In genomic region chr10:80462277-80462985, GRCh38 we compare ENCODE assay signal across 8 cellular contexts. TPM values are rescaled to one million over a fixed set of nuclear protein-coding genes. Genes with fewer than 3 reads are reported as not detected.
DNase-seq lines count a peak whose midpoint lies in the region; ATAC-seq and TF ChIP-seq lines count a peak whose summit lies in the region.

No MANE protein-coding gene starts in this region.

- peak overlapping the region; percentile 99 for H3K4me3 Mint-ChIP-seq in CD8-positive, alpha-beta T cell
- no peak overlapping the region for H3K4me3 Mint-ChIP-seq in WTC11

- no peak for TF ChIP-seq POLR2A in prostate gland (IDR thresholded peaks at IDR 0.05)

- no peak for TF ChIP-seq CTCF in CD8-positive, alpha-beta T cell (IDR thresholded peaks at IDR 0.05)
- TF ChIP-seq CTCF in WTC11 (IDR thresholded peaks at IDR 0.05) (no peak), fibroblast of villous mesenchyme (IDR thresholded peaks at IDR 0.05; ENCODE audit: insufficient read depth, low read depth, low read length) (no peak), prostate gland (IDR thresholded peaks at IDR 0.05) (no peak)

- intact Hi-C loops in CD8-positive, alpha-beta T cell (cut with DNase I, micrococcal nuclease), result no loop called here
- intact Hi-C loops in prostate gland (cut with DNase I), result no loop called here

- peaks cover 99% of the 10 kb centered on the region for H3K4me1 ChIP-seq in CD8-positive, alpha-beta T cell (ENCODE audit: insufficient read depth, low read length)
- H3K4me1 ChIP-seq in prostate gland (replicated peaks), result peaks cover 82% of the 10 kb centered on the region

- no peaks in the 10 kb centered on the region for H3K36me3 ChIP-seq in CD8-positive, alpha-beta T cell (ENCODE audit: insufficient read depth, low read length)
- H3K36me3 ChIP-seq in prostate gland, result no peaks in the 10 kb centered on the region

- no peaks in the 10 kb centered on the region for H3K9me3 ChIP-seq in CD8-positive, alpha-beta T cell (ENCODE audit: low read length)
- no peaks in the 10 kb centered on the region for H3K9me3 ChIP-seq in prostate gland

- peaks cover 96% of the 10 kb centered on the region for H3K4me1 Mint-ChIP-seq in CD8-positive, alpha-beta T cell (ENCODE audit: low read depth)
- H3K4me1 Mint-ChIP-seq in WTC11, result peaks cover 99% of the 10 kb centered on the region

- H3K27ac ChIP-seq in CD8-positive, alpha-beta T cell (ENCODE audit: low read depth, low read length), result peak overlapping the region; percentile 22
- peak overlapping the region; percentile 78 to 85 for H3K27ac ChIP-seq in prostate gland

- 49% methylated on average over 8 of the region's 8 CpGs for WGBS in prostate gland

- H3K27me3 ChIP-seq in CD8-positive, alpha-beta T cell (ENCODE audit: insufficient read depth, low read length), result no peaks in the 10 kb centered on the region
- H3K27me3 ChIP-seq in prostate gland (replicated peaks; ENCODE audit: insufficient read depth), result no peaks in the 10 kb centered on the region

- CTCF ChIA-PET in CD8-positive, alpha-beta T cell (lab: Charles Lee), result interaction anchor here (0.9 to 21.9 kb wide), 6 partner anchors 10 to 48 kb away, joined by 3 to 404 read pairs (median 116); partner anchors contain the start of gene TSPAN14
- CTCF ChIA-PET in WTC11 (lab: Charles Lee), result interaction anchor here (1.1 to 34.2 kb wide), 3 partner anchors 44 to 202 kb away, joined by 3 to 802 read pairs (median 6); no protein-coding TSS in a partner anchor

- POLR2A ChIA-PET in CD8-positive, alpha-beta T cell (lab: Charles Lee), result interaction anchor here (0.7 to 12.0 kb wide), 4 partner anchors 12 to 45 kb away, joined by 3 to 122 read pairs (median 6); no protein-coding TSS in a partner anchor
- POLR2A ChIA-PET in WTC11 (lab: Charles Lee), result no interaction called here

- H3K9me3 Mint-ChIP-seq in CD8-positive, alpha-beta T cell, result no peaks in the 10 kb centered on the region
- no peaks in the 10 kb centered on the region for H3K9me3 Mint-ChIP-seq in WTC11

- peaks cover 23% of the 10 kb centered on the region for H3K36me3 Mint-ChIP-seq in CD8-positive, alpha-beta T cell
- no peaks in the 10 kb centered on the region for H3K36me3 Mint-ChIP-seq in WTC11

- ATAC-seq in CD8-positive, alpha-beta T cell, result no peak
- no peak for ATAC-seq in WTC11

- DNase-seq in CD8-positive, alpha-beta T cell, result no peak
- no peak for DNase-seq in WTC11 (ENCODE audit: low spot score)
- peak; percentile 72 for DNase-seq in fibroblast of villous mesenchyme (ENCODE audit: low read depth)
- no peak for DNase-seq in prostate gland (ENCODE audit: low spot score)
- DNase-seq in NCI-H128 (lab: John Stamatoyannopoulos, UW; ENCODE audit: unreplicated experiment), result no peak
- DNase-seq in NCI-H524 (lab: John Stamatoyannopoulos, UW), result no peak
- no peak for DNase-seq in stimulated activated naive CD4-positive, alpha-beta T cell (lab: John Stamatoyannopoulos, UW)
- DNase-seq in stimulated activated CD8-positive, alpha-beta memory T cell treated with anti-CD3 and anti-CD28 coated beads, Interleukin-4, amount 100 ng/mL, for 48 hours, result no peak

- H3K27me3 Mint-ChIP-seq in CD8-positive, alpha-beta T cell (ENCODE audit: low read depth), result no peaks in the 10 kb centered on the region
- peaks cover 18% of the 10 kb centered on the region for H3K27me3 Mint-ChIP-seq in WTC11 (ENCODE audit: low read depth)

- H3K4me3 ChIP-seq in CD8-positive, alpha-beta T cell (ENCODE audit: low read depth, low read length), result peak overlapping the region; percentile 2
- peak overlapping the region; percentile 28 for H3K4me3 ChIP-seq in fibroblast of villous mesenchyme (ENCODE audit: low read depth, low read length)
- no peak overlapping the region for H3K4me3 ChIP-seq in prostate gland

- peak overlapping the region; percentile 98 for H3K27ac Mint-ChIP-seq in CD8-positive, alpha-beta T cell
- H3K27ac Mint-ChIP-seq in WTC11, result peak overlapping the region; percentile 38; the same call in 1 of the 2 replicates

TF ChIP-seq in WTC11, 78 proteins besides CTCF, POLR2A, EP300 and RAD21 (continues in another document):
- TF ChIP-seq KAT7 (CRISPR knock-in tag; IDR thresholded peaks at IDR 0.05; ENCODE audit: borderline replicate concordance) (no peak), ZSCAN18 (CRISPR knock-in tag; IDR thresholded peaks at IDR 0.05) (no peak), OVOL2 (CRISPR knock-in tag; IDR thresholded peaks at IDR 0.05; ENCODE audit: borderline replicate concordance) (no peak), ATF1 (CRISPR knock-in tag; IDR thresholded peaks at IDR 0.05) (no peak), ZNF532 (CRISPR knock-in tag; IDR thresholded peaks at IDR 0.05; ENCODE audit: borderline replicate concordance) (no peak), EMX1 (CRISPR knock-in tag; IDR thresholded peaks at IDR 0.05) (no peak), ZBTB21 (CRISPR knock-in tag; IDR thresholded peaks at IDR 0.05; ENCODE audit: borderline replicate concordance) (no peak)
- TF ChIP-seq, protein P1, sequence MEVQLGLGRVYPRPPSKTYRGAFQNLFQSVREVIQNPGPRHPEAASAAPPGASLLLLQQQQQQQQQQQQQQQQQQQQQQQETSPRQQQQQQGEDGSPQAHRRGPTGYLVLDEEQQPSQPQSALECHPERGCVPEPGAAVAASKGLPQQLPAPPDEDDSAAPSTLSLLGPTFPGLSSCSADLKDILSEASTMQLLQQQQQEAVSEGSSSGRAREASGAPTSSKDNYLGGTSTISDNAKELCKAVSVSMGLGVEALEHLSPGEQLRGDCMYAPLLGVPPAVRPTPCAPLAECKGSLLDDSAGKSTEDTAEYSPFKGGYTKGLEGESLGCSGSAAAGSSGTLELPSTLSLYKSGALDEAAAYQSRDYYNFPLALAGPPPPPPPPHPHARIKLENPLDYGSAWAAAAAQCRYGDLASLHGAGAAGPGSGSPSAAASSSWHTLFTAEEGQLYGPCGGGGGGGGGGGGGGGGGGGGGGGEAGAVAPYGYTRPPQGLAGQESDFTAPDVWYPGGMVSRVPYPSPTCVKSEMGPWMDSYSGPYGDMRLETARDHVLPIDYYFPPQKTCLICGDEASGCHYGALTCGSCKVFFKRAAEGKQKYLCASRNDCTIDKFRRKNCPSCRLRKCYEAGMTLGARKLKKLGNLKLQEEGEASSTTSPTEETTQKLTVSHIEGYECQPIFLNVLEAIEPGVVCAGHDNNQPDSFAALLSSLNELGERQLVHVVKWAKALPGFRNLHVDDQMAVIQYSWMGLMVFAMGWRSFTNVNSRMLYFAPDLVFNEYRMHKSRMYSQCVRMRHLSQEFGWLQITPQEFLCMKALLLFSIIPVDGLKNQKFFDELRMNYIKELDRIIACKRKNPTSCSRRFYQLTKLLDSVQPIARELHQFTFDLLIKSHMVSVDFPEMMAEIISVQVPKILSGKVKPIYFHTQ (CRISPR knock-in tag; IDR thresholded peaks at IDR 0.05), result no peak

RNA-seq across cellular contexts. Expression of gene TSPAN14, which starts 8.3 kb away (rescaled TPM):
- total RNA-seq in CD8-positive, alpha-beta T cell, result 10 to 100 TPM; 63.9 to 66.1 TPM
- total RNA-seq in WTC11 (2021) (64.0 to 73.5 TPM (median 72.1 TPM) in 3 replicates), fibroblast of villous mesenchyme (39.0 and 51.4 TPM in 2 replicates), prostate gland (100 to 1,000 TPM in 1 of 2 donors, 10 to 100 TPM in 1; 69.8 to 103 TPM)

RNA-seq across cellular contexts. Expression of gene PRXL2A, which starts 54.1 kb away (rescaled TPM):
- 1 to 10 TPM; 4.6 to 5.1 TPM for total RNA-seq in CD8-positive, alpha-beta T cell
- total RNA-seq in WTC11 (2021) (46.6 to 56.5 TPM (median 52.4 TPM) in 3 replicates), fibroblast of villous mesenchyme (79.0 and 80.5 TPM in 2 replicates), prostate gland (100 to 1,000 TPM in 1 of 2 donors, 10 to 100 TPM in 1; 86.0 to 101 TPM)

Comparison
In these comparisons a context has a peak if more than half of its experiments do, and no peak if none do; other contexts are left out.
1. H3K4me3 ChIP-seq: peak in CD8-positive, alpha-beta T cell (single experiment) and fibroblast of villous mesenchyme (single experiment); none in prostate gland (0 of 2).